21 cellular contexts compared by ENCODE assay signal in the genomic region with DNA sequence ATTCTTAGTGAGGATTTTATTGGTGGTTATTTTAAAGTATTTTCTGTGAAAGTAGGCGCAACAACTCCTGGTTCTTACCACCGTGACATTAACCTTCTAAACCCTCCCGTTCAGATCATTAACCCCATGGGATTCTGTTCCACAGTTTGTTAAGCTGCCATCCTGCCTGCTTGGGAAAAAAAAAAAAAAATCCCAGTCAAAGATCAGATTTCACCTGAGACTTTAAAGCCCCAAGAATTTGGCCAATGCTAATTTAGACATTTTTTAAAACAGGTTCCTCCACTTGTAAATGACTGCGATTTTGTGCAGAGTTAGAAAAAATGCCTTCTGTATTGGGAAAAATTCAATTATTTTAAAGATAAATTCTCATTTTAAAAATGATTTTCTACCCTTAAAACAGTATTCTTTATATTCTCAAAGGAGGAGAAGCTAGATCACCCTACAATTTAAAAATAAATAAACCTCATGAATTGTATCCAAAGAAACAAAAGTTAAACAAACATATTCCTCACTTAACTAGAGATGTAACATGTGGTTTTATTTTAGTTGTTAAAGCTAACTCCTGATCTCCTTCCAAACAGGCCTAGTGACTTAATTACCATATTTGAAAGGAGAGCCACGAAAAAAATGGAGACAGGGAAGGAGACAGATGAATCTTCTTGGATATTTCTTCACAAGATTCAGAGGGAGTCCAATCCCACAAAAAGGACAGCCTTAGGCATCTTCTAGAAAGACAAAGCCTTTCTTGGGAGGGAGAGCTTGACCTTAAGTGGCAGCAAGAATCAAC.
DNase-seq lines count a peak whose midpoint lies in the region; ATAC-seq, FAIRE-seq and TF ChIP-seq lines count a peak whose summit lies in the region.
"Had no signal": no experiment of that assay in that cellular context is flagged by ENCODE, and none has a peak within 500 bp of the region (broad histone marks: within the 10 kb centered on the region; RNA-seq: fewer than 3 reads in every experiment).

No MANE protein-coding gene starts in this region.

- DNase-seq in DMS 273 (lab: John Stamatoyannopoulos, UW; ENCODE audit: unreplicated experiment) (peak; percentile 28), DMS 273 treated with DMSO at 0.1 percent for 48 hours (lab: John Stamatoyannopoulos, UW) (no peak), fibroblast of villous mesenchyme (ENCODE audit: low read depth) (peak; percentile 54), pancreas (no peak), tibial nerve (ENCODE audit: low spot score in 2 of 2) (no peak)
- DNase-seq in stimulated activated naive B cell treated with anti-CD40 and anti-IgM and Interleukin-4, amounts not matched to agents 10 μg/mL and 1 μg/mL and 100 μg/mL, for 72 hours, result no peak
- DNase-seq: activated effector memory CD4-positive, alpha-beta T cell treated with anti-CD3 and anti-CD28 coated beads, Interleukin-2, amount 50 U/mL, for 16 hours; erythroblast; HCEC 1CT; left lung; NCI-H2227 treated with DMSO at 0.1 percent for 48 hours; right lobe of liver; stimulated activated CD4-positive, alpha-beta T cell treated with anti-CD3 and anti-CD28 coated beads, Interleukin-4, amount 100 ng/mL, for 4 hours had no signal

- H3K27ac ChIP-seq in pancreas (no peak overlapping the region), tibial nerve (peak overlapping the region in 3 of 4 donors; percentile 9 to 69 (median 15))
- H3K27ac ChIP-seq: 22Rv1, right lobe of liver, VCaP had no signal

- TF ChIP-seq CTCF in fibroblast of villous mesenchyme (IDR thresholded peaks at IDR 0.05; ENCODE audit: insufficient read depth, low read depth, low read length) (no peak), pancreas (IDR thresholded peaks at IDR 0.05) (no peak), tibial nerve (IDR thresholded peaks at IDR 0.05) (no peak)

- no peak overlapping the region for H3K4me3 ChIP-seq in fibroblast of villous mesenchyme (ENCODE audit: low read depth, low read length)
- no peak overlapping the region for H3K4me3 ChIP-seq in pancreas
- no peak overlapping the region for H3K4me3 ChIP-seq in tibial nerve
- H3K4me3 ChIP-seq: ascending aorta, coronary artery, left lung, right lobe of liver had no signal

- H3K9me3 ChIP-seq in pancreas (no peaks in the 10 kb centered on the region), tibial nerve (no peaks in the 10 kb centered on the region)
- H3K9me3 ChIP-seq: ascending aorta, left lung, right lobe of liver had no signal

- TF ChIP-seq EP300 in tibial nerve (IDR thresholded peaks at IDR 0.05), result no peak

- no peak for TF ChIP-seq POLR2A in tibial nerve (IDR thresholded peaks at IDR 0.05)

- 58 to 73% methylated on average over 5 of the region's 5 CpGs for WGBS in pancreas, 2 donors
- WGBS in tibial nerve, 2 donors, result 59 to 61% methylated on average over 5 of the region's 5 CpGs

- H3K4me3 Mint-ChIP-seq in stimulated activated naive B cell treated with anti-CD40 and anti-IgM and Interleukin-4, amounts not matched to agents 10 μg/mL and 1 μg/mL and 100 μg/mL, for 72 hours, result no peak overlapping the region
- H3K4me3 Mint-ChIP-seq: natural killer cell treated with Interleukin-12 subunit alpha and Interleukin-12 subunit beta and Interleukin-15 and Interleukin-18, amount 100 ng/mL, for 72 hours had no signal

- intact Hi-C loops in pancreas (cut with DNase I), result loop anchor here in 1 of 3 donors (10.0 kb wide), 1 partner anchor 56 kb away; no protein-coding TSS in a partner anchor

- no peaks in the 10 kb centered on the region for H3K9me3 Mint-ChIP-seq in stimulated activated naive B cell treated with anti-CD40 and anti-IgM and Interleukin-4, amounts not matched to agents 10 μg/mL and 1 μg/mL and 100 μg/mL, for 72 hours

- peak; percentile 29 for FAIRE-seq in pancreas (lab: Jason Lieb, UNC)
- FAIRE-seq: GM12891 had no signal

- H3K27me3 ChIP-seq in pancreas (no peaks in the 10 kb centered on the region), tibial nerve (no peaks in the 10 kb centered on the region)
- H3K27me3 ChIP-seq: ascending aorta, left lung, right lobe of liver had no signal

- ATAC-seq in pancreas, result peak in 1 of 4 donors; percentile 16
- ATAC-seq in HG03521 (IDR thresholded peaks at IDR 0.05; ENCODE audit: unreplicated experiment), result no peak
- ATAC-seq in GM19452 (IDR thresholded peaks at IDR 0.05; ENCODE audit: unreplicated experiment), result no peak
- ATAC-seq in stimulated activated naive B cell treated with anti-CD40 and anti-IgM and Interleukin-4, amounts not matched to agents 10 μg/mL and 1 μg/mL and 100 μg/mL, for 72 hours (replicated peaks), result no peak
- ATAC-seq: left lung; natural killer cell treated with Interleukin-12 subunit alpha and Interleukin-12 subunit beta and Interleukin-15 and Interleukin-18, amount 100 ng/mL, for 72 hours; right lobe of liver had no signal

- H3K27me3 Mint-ChIP-seq in stimulated activated naive B cell treated with anti-CD40 and anti-IgM and Interleukin-4, amounts not matched to agents 10 μg/mL and 1 μg/mL and 100 μg/mL, for 72 hours, result no peaks in the 10 kb centered on the region

- peaks cover 11 to 33% (median 22%) of the 10 kb centered on the region in 3 donors for H3K4me1 ChIP-seq in pancreas
- H3K4me1 ChIP-seq in tibial nerve, result peaks cover 0 to 60% (median 10%) of the 10 kb centered on the region in 4 donors

- H3K36me3 ChIP-seq in pancreas (no peaks in the 10 kb centered on the region), tibial nerve (no peaks in the 10 kb centered on the region)
- H3K36me3 ChIP-seq: ascending aorta, left lung, right lobe of liver had no signal

- no peak overlapping the region for H3K27ac Mint-ChIP-seq in stimulated activated naive B cell treated with anti-CD40 and anti-IgM and Interleukin-4, amounts not matched to agents 10 μg/mL and 1 μg/mL and 100 μg/mL, for 72 hours
- H3K27ac Mint-ChIP-seq: natural killer cell treated with Interleukin-12 subunit alpha and Interleukin-12 subunit beta and Interleukin-15 and Interleukin-18, amount 100 ng/mL, for 72 hours had no signal

- H3K36me3 Mint-ChIP-seq in stimulated activated naive B cell treated with anti-CD40 and anti-IgM and Interleukin-4, amounts not matched to agents 10 μg/mL and 1 μg/mL and 100 μg/mL, for 72 hours, result peaks cover 2 to 8% of the 10 kb centered on the region in 2 donors
- H3K36me3 Mint-ChIP-seq: natural killer cell treated with Interleukin-12 subunit alpha and Interleukin-12 subunit beta and Interleukin-15 and Interleukin-18, amount 100 ng/mL, for 72 hours had no signal

- H3K4me1 Mint-ChIP-seq in stimulated activated naive B cell treated with anti-CD40 and anti-IgM and Interleukin-4, amounts not matched to agents 10 μg/mL and 1 μg/mL and 100 μg/mL, for 72 hours, result peaks cover 42 to 64% of the 10 kb centered on the region in 2 donors

Comparison
In these comparisons a context has a peak if more than half of its experiments do, and no peak if none do; other contexts are left out.
1. DNase-seq: peak in DMS 273 (single experiment) and fibroblast of villous mesenchyme (single experiment); none in DMS 273 treated with DMSO at 0.1 percent for 48 hours (single experiment), pancreas (0 of 6), tibial nerve (0 of 2) and stimulated activated naive B cell treated with anti-CD40 and anti-IgM and Interleukin-4, amounts not matched to agents 10 μg/mL and 1 μg/mL and 100 μg/mL, for 72 hours (single experiment).
2. H3K27ac ChIP-seq: peak in tibial nerve (3 of 4); none in pancreas (0 of 4).